Comparison of ENCODE assay signal across 29 cellular contexts in the genomic region with DNA sequence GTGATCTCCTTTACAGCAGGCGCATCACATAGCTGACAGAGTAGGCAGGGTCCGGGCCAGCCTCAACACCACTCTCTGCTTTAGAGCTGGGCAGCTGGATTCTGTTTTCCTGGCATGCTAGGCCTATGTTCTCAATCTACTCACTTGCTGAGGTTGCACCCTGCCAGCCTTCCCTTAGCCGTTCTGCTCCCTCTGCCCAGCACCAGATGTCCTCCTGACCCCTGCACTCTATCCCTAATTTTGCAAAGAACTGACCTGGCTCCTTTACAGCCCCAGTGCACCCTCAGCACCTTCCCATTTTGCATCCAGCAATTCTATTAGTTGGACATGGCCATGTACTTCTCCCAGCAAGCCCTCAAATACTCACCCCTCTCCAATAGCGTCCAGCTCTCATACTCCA.
"Had no signal": no experiment of that assay in that cellular context is flagged by ENCODE, and none has a peak within 500 bp of the region (broad histone marks: within the 10 kb centered on the region; RNA-seq: fewer than 3 reads in every experiment).

No MANE protein-coding gene starts in this region.

- H3K36me3 Mint-ChIP-seq: immature natural killer cell; memory B cell; naive thymus-derived CD4-positive, alpha-beta T cell; stimulated activated effector memory CD8-positive, alpha-beta T cell treated with anti-CD3 and anti-CD28 coated beads, Interleukin-12 subunit alpha, Interleukin-12 subunit beta, amount 100 ng/mL, for 72 hours had no signal

- H3K9me3 Mint-ChIP-seq: central memory CD8-positive, alpha-beta T cell; dendritic cell treated with granulocyte-macrophage colony-stimulating factor and Interleukin-4, amounts not matched to agents 40 ng/mL and 50 ng/mL, for 4 days; endodermal cell; memory B cell; stimulated activated naive CD8-positive, alpha-beta T cell treated with anti-CD3 and anti-CD28 coated beads, Interleukin-15, Interleukin-2, amounts not matched to agents 100 ng/mL and 50 ng/mL, for 24 hours had no signal

- H3K4me3 ChIP-seq: colonic mucosa, esophagus muscularis mucosa, heart right ventricle, lung, right atrium auricular region, suprapubic skin, transverse colon, upper lobe of right lung, uterus had no signal

- ATAC-seq: foreskin keratinocyte; heart right ventricle; naive thymus-derived CD4-positive, alpha-beta T cell; sciatic nerve; stimulated activated effector memory CD8-positive, alpha-beta T cell treated with anti-CD3 and anti-CD28 coated beads, Interleukin-12 subunit alpha, Interleukin-12 subunit beta, amount 100 ng/mL, for 72 hours had no signal

- H3K27me3 ChIP-seq: colonic mucosa, esophagus muscularis mucosa, foreskin keratinocyte, right atrium auricular region, suprapubic skin, transverse colon, upper lobe of right lung, uterus had no signal

- H3K4me1 Mint-ChIP-seq: central memory CD8-positive, alpha-beta T cell; immature natural killer cell; memory B cell; naive thymus-derived CD4-positive, alpha-beta T cell; stimulated activated effector memory CD8-positive, alpha-beta T cell treated with anti-CD3 and anti-CD28 coated beads, Interleukin-12 subunit alpha, Interleukin-12 subunit beta, amount 100 ng/mL, for 72 hours had no signal

- H3K27me3 Mint-ChIP-seq: central memory CD8-positive, alpha-beta T cell; dendritic cell treated with granulocyte-macrophage colony-stimulating factor and Interleukin-4, amounts not matched to agents 40 ng/mL and 50 ng/mL, for 4 days; memory B cell; naive thymus-derived CD4-positive, alpha-beta T cell; progenitor cell of endocrine pancreas; stimulated activated naive CD8-positive, alpha-beta T cell treated with anti-CD3 and anti-CD28 coated beads, Interleukin-15, Interleukin-2, amounts not matched to agents 100 ng/mL and 50 ng/mL, for 24 hours had no signal

- H3K4me1 ChIP-seq: colonic mucosa, foreskin keratinocyte, parathyroid adenoma, right atrium auricular region, suprapubic skin, transverse colon, upper lobe of right lung, uterus had no signal

- H3K27ac ChIP-seq: colonic mucosa, epithelial cell of prostate, foreskin keratinocyte, heart right ventricle, parathyroid adenoma, right atrium auricular region, suprapubic skin, transverse colon, upper lobe of right lung had no signal

- DNase-seq: colonic mucosa; effector CD8-positive, alpha-beta T cell; endodermal cell; glutamatergic neuron; heart right ventricle; hypothalamus; immature natural killer cell; islet precursor cell; midbrain; naive thymus-derived CD4-positive, alpha-beta T cell; stimulated activated CD4-positive, alpha-beta T cell treated with anti-CD3 and anti-CD28 coated beads, Interleukin-2, amount 100 ng/mL, for 24 hours; stimulated activated CD4-positive, alpha-beta T cell treated with anti-CD3 and anti-CD28 coated beads, Interleukin-4, amount 100 ng/mL, for 24 hours; transverse colon; upper lobe of right lung; uterus had no signal

- H3K36me3 ChIP-seq: colonic mucosa, esophagus muscularis mucosa, heart right ventricle, right atrium auricular region, suprapubic skin, transverse colon, upper lobe of right lung, uterus had no signal

- H3K9me3 ChIP-seq: colonic mucosa, esophagus muscularis mucosa, heart right ventricle, right atrium auricular region, suprapubic skin, transverse colon, upper lobe of right lung, uterus had no signal

- H3K4me3 Mint-ChIP-seq: central memory CD8-positive, alpha-beta T cell; dendritic cell treated with granulocyte-macrophage colony-stimulating factor and Interleukin-4, amounts not matched to agents 40 ng/mL and 50 ng/mL, for 4 days; endodermal cell; immature natural killer cell; memory B cell; naive thymus-derived CD4-positive, alpha-beta T cell; stimulated activated effector memory CD8-positive, alpha-beta T cell treated with anti-CD3 and anti-CD28 coated beads, Interleukin-12 subunit alpha, Interleukin-12 subunit beta, amount 100 ng/mL, for 72 hours; stimulated activated naive CD8-positive, alpha-beta T cell treated with anti-CD3 and anti-CD28 coated beads, Interleukin-15, Interleukin-2, amounts not matched to agents 100 ng/mL and 50 ng/mL, for 24 hours had no signal

- H3K27ac Mint-ChIP-seq: dendritic cell treated with granulocyte-macrophage colony-stimulating factor and Interleukin-4, amounts not matched to agents 40 ng/mL and 50 ng/mL, for 4 days; endodermal cell; immature natural killer cell; memory B cell; naive thymus-derived CD4-positive, alpha-beta T cell; progenitor cell of endocrine pancreas; stimulated activated effector memory CD8-positive, alpha-beta T cell treated with anti-CD3 and anti-CD28 coated beads, Interleukin-12 subunit alpha, Interleukin-12 subunit beta, amount 100 ng/mL, for 72 hours; stimulated activated naive CD8-positive, alpha-beta T cell treated with anti-CD3 and anti-CD28 coated beads, Interleukin-15, Interleukin-2, amounts not matched to agents 100 ng/mL and 50 ng/mL, for 24 hours had no signal
